14 cellular contexts compared by ENCODE assay signal in genomic region chr19:1136201-1136600, GRCh38. TPM values are rescaled to one million over a fixed set of nuclear protein-coding genes. Genes with fewer than 3 reads are reported as not detected.
A peak's percentile ranks its signal among the peaks of the same experiment; 100 is the strongest.
DNase-seq lines count a peak whose midpoint lies in the region; ATAC-seq and TF ChIP-seq lines count a peak whose summit lies in the region.
"Had no signal": no experiment of that assay in that cellular context is flagged by ENCODE, and none has a peak within 500 bp of the region (broad histone marks: within the 10 kb centered on the region; RNA-seq: fewer than 3 reads in every experiment).

No MANE protein-coding gene starts in this region.

- H3K9me2 ChIP-seq in OCI-LY7 (ENCODE audit: insufficient read depth, low read length) = no peaks in the 10 kb centered on the region

- no peak overlapping the region for H3K27ac Mint-ChIP-seq in endothelial cell (ENCODE audit: unreplicated experiment)
- H3K27ac Mint-ChIP-seq: activated CD8-positive, alpha-beta memory T cell treated with anti-CD3 and anti-CD28 coated beads, Interleukin-2, amount 10 ng/mL, durations not matched to agents 7 days and 5 days; T-helper 2 cell treated with Interferon-gamma antibody and Interleukin-4, amounts not matched to agents 5 μg/mL and 100 μg/mL, for 36 hours had no signal

- no peaks in the 10 kb centered on the region for H3K27me3 ChIP-seq in duodenal mucosa (ENCODE audit: control insufficient read depth in 1 of 2, insufficient read depth in 2 of 2, low read length in 2 of 2)
- H3K27me3 ChIP-seq in skeletal muscle tissue (ENCODE audit: control insufficient read depth in 3 of 3, insufficient read depth in 3 of 3, low read length in 3 of 3) = no peaks in the 10 kb centered on the region
- no peaks in the 10 kb centered on the region for H3K27me3 ChIP-seq in psoas muscle (ENCODE audit: insufficient read depth in 3 of 3, low read length in 2 of 3)

- CTCF ChIA-PET in OCI-LY7 (lab: Charles Lee; ENCODE audit: unreplicated experiment) = interaction anchor here (0.6 kb wide), 1 partner anchor 13 kb away, joined by 6 read pairs; no protein-coding TSS in a partner anchor

- H3K4me3 Mint-ChIP-seq in endothelial cell (ENCODE audit: unreplicated experiment) = no peak overlapping the region
- H3K4me3 Mint-ChIP-seq: activated CD8-positive, alpha-beta memory T cell treated with anti-CD3 and anti-CD28 coated beads, Interleukin-2, amount 10 ng/mL, durations not matched to agents 7 days and 5 days; brain; nephron progenitor cell; stimulated activated naive B cell treated with anti-CD40 and anti-IgM and Interleukin-4, amounts not matched to agents 10 μg/mL and 1 μg/mL and 100 μg/mL, for 72 hours; T-helper 2 cell treated with Interferon-gamma antibody and Interleukin-4, amounts not matched to agents 5 μg/mL and 100 μg/mL, for 36 hours had no signal

- H4K20me1 ChIP-seq in OCI-LY7 (ENCODE audit: insufficient read depth, low read length) = no peaks in the 10 kb centered on the region

- H3K4me3 ChIP-seq in GM12865 (ENCODE audit: low read depth, low read length) = no peak overlapping the region
- peak overlapping the region; percentile 29 to 58 for H3K4me3 ChIP-seq in duodenal mucosa (ENCODE audit: low read depth in 1 of 2, low read length in 2 of 2)
- H3K4me3 ChIP-seq in skeletal muscle tissue (ENCODE audit: low read length in 3 of 3) = no peak overlapping the region
- no peak overlapping the region for H3K4me3 ChIP-seq in OCI-LY7 (ENCODE audit: low read depth, low read length, poor library complexity, severe bottlenecking)
- no peak overlapping the region for H3K4me3 ChIP-seq in psoas muscle

- H3K79me2 ChIP-seq in OCI-LY7 (ENCODE audit: insufficient read depth, low read depth, low read length) = no peaks in the 10 kb centered on the region

- H3K4me1 Mint-ChIP-seq in endothelial cell (ENCODE audit: unreplicated experiment) = peaks cover 6% of the 10 kb centered on the region

- intact Hi-C loops in OCI-LY7 (cut with micrococcal nuclease; ENCODE audit: unreplicated experiment) (no loop called here), psoas muscle (cut with DNase I) (no loop called here)

- no peaks in the 10 kb centered on the region for H3K9me3 ChIP-seq in duodenal mucosa (ENCODE audit: control insufficient read depth in 1 of 2, low read length in 2 of 2)
- H3K9me3 ChIP-seq in skeletal muscle tissue (ENCODE audit: control insufficient read depth in 3 of 3, low read length in 3 of 3) = no peaks in the 10 kb centered on the region
- H3K9me3 ChIP-seq in OCI-LY7 (ENCODE audit: low read length) = no peaks in the 10 kb centered on the region
- H3K9me3 ChIP-seq in psoas muscle = no peaks in the 10 kb centered on the region

- DNase-seq in GM12865 (ENCODE audit: low read depth) = peak; percentile 30
- DNase-seq in NAMALWA (ENCODE audit: low spot score) = peak; percentile 41
- no peak for DNase-seq in OCI-LY7 (ENCODE audit: low spot score)
- no peak for DNase-seq in endothelial cell (ENCODE audit: low spot score)
- DNase-seq in NCI-H2081 treated with DMSO at 0.1 percent for 48 hours (lab: John Stamatoyannopoulos, UW) = no peak
- DNase-seq in psoas muscle = no peak
- DNase-seq: activated CD8-positive, alpha-beta memory T cell treated with anti-CD3 and anti-CD28 coated beads, Interleukin-2, amount 10 ng/mL, durations not matched to agents 7 days and 5 days; NCI-H1092; nephron progenitor cell; stimulated activated naive B cell treated with anti-CD40 and anti-IgM and Interleukin-4, amounts not matched to agents 10 μg/mL and 1 μg/mL and 100 μg/mL, for 72 hours had no signal

- BruUV-seq in OCI-LY7 (replicated peaks; lab: Mats Ljungman, UMichigan) = no TSS peak

- WGBS in psoas muscle, 3 donors = 69 to 84% (median 75%) methylated on average over 9 to 12 of the region's 12 CpGs

- H3K9ac ChIP-seq in duodenal mucosa (ENCODE audit: low read depth in 1 of 2, low read length in 2 of 2) (peak overlapping the region; percentile 9 to 51), skeletal muscle tissue (ENCODE audit: low read depth in 1 of 3, low read length in 3 of 3) (peak overlapping the region in 1 of 3 donors; percentile 16)

- POLR2A ChIA-PET in OCI-LY7 (lab: Charles Lee) = no interaction called here

- H2AFZ ChIP-seq in OCI-LY7 (ENCODE audit: low read length) = no peak overlapping the region

- TF ChIP-seq CTCF in GM12865 (IDR thresholded peaks at IDR 0.05; ENCODE audit: insufficient read depth, low read depth, low read length, missing control alignments) (no peak), OCI-LY7 (conservative IDR thresholded peaks at IDR 0.05; ENCODE audit: low read length) (no peak), endothelial cell (IDR thresholded peaks at IDR 0.05; ENCODE audit: unreplicated experiment) (no peak), psoas muscle (IDR thresholded peaks at IDR 0.05) (no peak)

- peak overlapping the region; percentile 65 for H3K27ac ChIP-seq in duodenal mucosa (ENCODE audit: low read depth, low read length)
- H3K27ac ChIP-seq in skeletal muscle tissue (ENCODE audit: low read depth, low read length) = peak overlapping the region; percentile 51
- no peak overlapping the region for H3K27ac ChIP-seq in OCI-LY7 (ENCODE audit: low read depth, low read length, poor library complexity, severe bottlenecking)
- H3K27ac ChIP-seq in psoas muscle = no peak overlapping the region

- H3K4me2 ChIP-seq in OCI-LY7 (ENCODE audit: low read length) = no peak overlapping the region; the same call in 1 of the 2 replicates

- no peaks in the 10 kb centered on the region for H3K9me3 Mint-ChIP-seq in endothelial cell (ENCODE audit: unreplicated experiment)
- H3K9me3 Mint-ChIP-seq: nephron progenitor cell; T-helper 2 cell treated with Interferon-gamma antibody and Interleukin-4, amounts not matched to agents 5 μg/mL and 100 μg/mL, for 36 hours had no signal

- H3K27me3 Mint-ChIP-seq in endothelial cell (ENCODE audit: unreplicated experiment) = peaks cover 2% of the 10 kb centered on the region
- H3K27me3 Mint-ChIP-seq: activated CD8-positive, alpha-beta memory T cell treated with anti-CD3 and anti-CD28 coated beads, Interleukin-2, amount 10 ng/mL, durations not matched to agents 7 days and 5 days; stimulated activated naive B cell treated with anti-CD40 and anti-IgM and Interleukin-4, amounts not matched to agents 10 μg/mL and 1 μg/mL and 100 μg/mL, for 72 hours had no signal

- H3K36me3 ChIP-seq in duodenal mucosa (ENCODE audit: control insufficient read depth in 1 of 2, insufficient read depth in 2 of 2, low read length in 2 of 2) (peaks cover 0 to 6% of the 10 kb centered on the region in 2 donors), skeletal muscle tissue (ENCODE audit: control insufficient read depth in 3 of 3, insufficient read depth in 3 of 3, low read length in 3 of 3) (peaks cover 0 to 4% (median 0%) of the 10 kb centered on the region in 3 donors), OCI-LY7 (ENCODE audit: insufficient read depth, low read length) (peaks cover 6% of the 10 kb centered on the region; the same call in 1 of the 2 replicates), psoas muscle (ENCODE audit: insufficient read depth in 1 of 2, low read depth in 1 of 2) (no peaks in the 10 kb centered on the region)

- H3K4me1 ChIP-seq in duodenal mucosa (ENCODE audit: control insufficient read depth in 1 of 2, insufficient read depth in 2 of 2, low read length in 2 of 2) = peaks cover 31 to 45% of the 10 kb centered on the region in 2 donors
- H3K4me1 ChIP-seq in skeletal muscle tissue (ENCODE audit: control insufficient read depth in 3 of 3, insufficient read depth in 3 of 3, low read length in 3 of 3) = peaks cover 13 to 43% (median 32%) of the 10 kb centered on the region in 3 donors
- peaks cover 24% of the 10 kb centered on the region for H3K4me1 ChIP-seq in OCI-LY7 (ENCODE audit: insufficient read depth, low read length, poor library complexity, severe bottlenecking)
- H3K4me1 ChIP-seq in psoas muscle = peaks cover 10% of the 10 kb centered on the region

- ATAC-seq in psoas muscle = no peak
- ATAC-seq: activated CD8-positive, alpha-beta memory T cell treated with anti-CD3 and anti-CD28 coated beads, Interleukin-2, amount 10 ng/mL, durations not matched to agents 7 days and 5 days; stimulated activated naive B cell treated with anti-CD40 and anti-IgM and Interleukin-4, amounts not matched to agents 10 μg/mL and 1 μg/mL and 100 μg/mL, for 72 hours had no signal

- peaks cover 5% of the 10 kb centered on the region for H3K36me3 Mint-ChIP-seq in endothelial cell (ENCODE audit: low read depth, unreplicated experiment)

RNA-seq across cellular contexts. Expression of gene GPX4, which starts 32.4 kb away (rescaled TPM):
- total RNA-seq in skeletal muscle tissue (139 TPM), OCI-LY7 (2022) (148 and 156 TPM in 2 replicates), endothelial cell (ENCODE audit: unreplicated experiment) (330 TPM), psoas muscle (100 to 1,000 TPM; 279 to 560 (median 304) TPM)
- 184 and 203 TPM in 2 replicates for total RNA-seq in OCI-LY7 (2014; rRNA removed; shearing (Covaris generic))
- 100 to 1,000 TPM; 490 to 762 (median 618) TPM for polyA plus RNA-seq in psoas muscle

RNA-seq across cellular contexts. Expression of gene SBNO2, which starts 37.9 kb away (rescaled TPM):
- 10.4 TPM for total RNA-seq in skeletal muscle tissue
- total RNA-seq in OCI-LY7 (2014; rRNA removed; shearing (Covaris generic)) = 17.6 and 26.6 TPM in 2 replicates
- total RNA-seq in OCI-LY7 (2022) = 43.3 and 48.8 TPM in 2 replicates
- 46.4 TPM for total RNA-seq in endothelial cell (ENCODE audit: unreplicated experiment)
- total RNA-seq in psoas muscle = 100 to 1,000 TPM in 1 of 4 donors, 10 to 100 TPM in 3; 20.9 to 138 (median 76.9) TPM
- polyA plus RNA-seq in psoas muscle = 10 to 100 TPM; 18.5 to 47.2 (median 20.2) TPM

RNA-seq across cellular contexts. Expression of gene POLR2E, which starts 41.0 kb away (rescaled TPM):
- 39.1 TPM for total RNA-seq in skeletal muscle tissue
- total RNA-seq in OCI-LY7 (2014; rRNA removed; shearing (Covaris generic)) = 153 and 165 TPM in 2 replicates
- total RNA-seq in OCI-LY7 (2022) = 160 and 193 TPM in 2 replicates
- 166 TPM for total RNA-seq in endothelial cell (ENCODE audit: unreplicated experiment)
- total RNA-seq in psoas muscle = 100 to 1,000 TPM; 133 to 147 (median 143) TPM
- 100 to 1,000 TPM; 170 to 243 (median 217) TPM for polyA plus RNA-seq in psoas muscle

Comparison
In these comparisons a context has a peak if more than half of its experiments do, and no peak if none do; other contexts are left out.
1. DNase-seq: peak in GM12865 (single experiment) and NAMALWA (single experiment); none in OCI-LY7 (single experiment), endothelial cell (single experiment), NCI-H2081 treated with DMSO at 0.1 percent for 48 hours (single experiment) and psoas muscle (0 of 2).
2. H3K4me3 ChIP-seq: peak in duodenal mucosa (2 of 2); none in GM12865 (single experiment), skeletal muscle tissue (0 of 3), OCI-LY7 (single experiment) and psoas muscle (single experiment).
3. H3K27ac ChIP-seq: peak in duodenal mucosa (single experiment) and skeletal muscle tissue (single experiment); none in OCI-LY7 (single experiment) and psoas muscle (single experiment).